ENCODE assay signal across 21 cellular contexts in genomic region chr1:38095337-38096030, GRCh38. TPM values are rescaled to one million over a fixed set of nuclear protein-coding genes. Genes with fewer than 3 reads are reported as not detected.
"Had no signal": no experiment of that assay in that cellular context is flagged by ENCODE, and none has a peak within 500 bp of the region (broad histone marks: within the 10 kb centered on the region; RNA-seq: fewer than 3 reads in every experiment).

No MANE protein-coding gene starts in this region.

- H3K27ac ChIP-seq: cardiac muscle cell, foreskin keratinocyte, lower lobe of right lung, right lobe of liver, stomach, WERI-Rb-1 had no signal

- DNase-seq: activated CD4-positive, alpha-beta T cell treated with anti-CD3 and anti-CD28 coated beads for 1 hour; activated CD4-positive, alpha-beta T cell treated with anti-CD3 and anti-CD28 coated beads, Interleukin-2, amount 50 U/mL, for 4 hours; activated gamma-delta T cell treated with Interleukin-2 at 50 U/mL for 16 hours; effector memory CD8-positive, alpha-beta T cell; foreskin keratinocyte; hypothalamus; islet precursor cell; left colon; lower lobe of right lung; nephron progenitor cell; right lobe of liver; small intestine; stimulated activated CD4-positive, alpha-beta T cell treated with anti-CD3 and anti-CD28 coated beads, Interleukin-4, amount 100 ng/mL, for 1 hour; stomach; T-helper 2 cell; WERI-Rb-1 had no signal

- H3K9me3 ChIP-seq: lower lobe of right lung, right lobe of liver, stomach had no signal

- H3K36me3 ChIP-seq: cardiac muscle cell, lower lobe of right lung, right lobe of liver, stomach, WERI-Rb-1 had no signal

- H3K27me3 ChIP-seq: cardiac muscle cell, right lobe of liver had no signal

- ATAC-seq: activated naive CD4-positive, alpha-beta T cell treated with anti-CD3 and anti-CD28 coated beads, Interleukin-2, amount 50 U/mL, for 72 hours; effector memory CD8-positive, alpha-beta T cell; foreskin keratinocyte; left colon; lower lobe of right lung; right lobe of liver had no signal

- H3K4me3 ChIP-seq: cardiac muscle cell, lower lobe of right lung, right lobe of liver, stomach had no signal

- H3K4me1 ChIP-seq: foreskin keratinocyte, lower lobe of right lung, right lobe of liver, stomach had no signal

RNA-seq across cellular contexts. Expression of gene POU3F1, which starts 48.9 kb away (rescaled TPM):
- total RNA-seq: activated naive CD4-positive, alpha-beta T cell treated with anti-CD3 and anti-CD28 coated beads, Interleukin-2, amount 50 U/mL, for 72 hours; epithelial cell of proximal tubule; left colon; lower lobe of right lung; pulmonary artery endothelial cell; stomach had no signal
- polyA plus RNA-seq: fibroblast of lung, small intestine had no signal
